In the genomic region with DNA sequence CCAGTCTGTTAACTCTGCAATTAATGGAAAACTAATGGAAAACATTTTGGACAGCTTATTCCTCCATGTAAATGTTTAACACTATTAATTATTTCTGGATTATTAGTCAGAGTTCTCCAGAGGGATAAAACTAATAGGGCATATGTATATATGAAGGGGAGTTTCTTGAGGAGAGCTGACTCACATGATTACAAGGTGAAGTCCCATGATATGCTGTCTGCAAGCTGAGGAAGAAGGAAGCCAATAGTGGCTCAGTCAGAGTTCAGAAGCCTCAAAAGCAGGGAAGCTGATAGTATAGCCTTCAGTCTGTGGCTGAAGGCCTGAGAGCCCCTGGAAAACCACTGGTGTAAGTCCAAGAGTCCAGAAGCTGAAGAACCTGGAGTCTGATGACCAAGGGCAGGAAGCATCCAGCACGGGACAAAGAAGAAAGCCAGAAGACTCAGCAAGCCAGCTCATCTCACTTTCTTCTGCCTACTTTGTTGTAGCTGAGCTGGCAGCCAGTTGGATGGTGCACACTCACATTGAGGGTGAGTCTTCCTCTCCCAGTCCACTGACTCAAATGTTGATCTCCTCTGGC, we compare ENCODE assay signal across 20 cellular contexts.
"Had no signal": no experiment of that assay in that cellular context is flagged by ENCODE, and none has a peak within 500 bp of the region (broad histone marks: within the 10 kb centered on the region; RNA-seq: fewer than 3 reads in every experiment).

No MANE protein-coding gene starts in this region.

- H3K27ac ChIP-seq: foreskin keratinocyte, left ventricle myocardium inferior, neutrophil, tibial artery, vagina, WERI-Rb-1 had no signal

- H3K4me1 ChIP-seq: foreskin keratinocyte, left ventricle myocardium inferior, tibial artery, vagina had no signal

- H3K9me3 Mint-ChIP-seq: activated naive CD8-positive, alpha-beta T cell treated with anti-CD3 and anti-CD28 coated beads, Interleukin-2, amount 50 U/mL, for 24 hours; stimulated activated memory B cell treated with anti-CD40 and anti-IgM and Interleukin-4, amounts not matched to agents 10 μg/mL and 1 μg/mL and 100 μg/mL, for 72 hours had no signal

- ATAC-seq: activated naive CD8-positive, alpha-beta T cell treated with anti-CD3 and anti-CD28 coated beads, Interleukin-2, amount 50 U/mL, for 24 hours; activated T-cell treated with anti-CD3 and anti-CD28 coated beads, Interleukin-2, amount 50 U/mL, for 72 hours; foreskin keratinocyte; mucosa of descending colon; naive thymus-derived CD4-positive, alpha-beta T cell; stimulated activated memory B cell treated with anti-CD40 and anti-IgM and Interleukin-4, amounts not matched to agents 10 μg/mL and 1 μg/mL and 100 μg/mL, for 72 hours; T-cell had no signal

- H3K27me3 Mint-ChIP-seq: stimulated activated memory B cell treated with anti-CD40 and anti-IgM and Interleukin-4, amounts not matched to agents 10 μg/mL and 1 μg/mL and 100 μg/mL, for 72 hours had no signal

- H3K4me1 Mint-ChIP-seq: activated naive CD8-positive, alpha-beta T cell treated with anti-CD3 and anti-CD28 coated beads, Interleukin-2, amount 50 U/mL, for 24 hours; stimulated activated memory B cell treated with anti-CD40 and anti-IgM and Interleukin-4, amounts not matched to agents 10 μg/mL and 1 μg/mL and 100 μg/mL, for 72 hours; T-cell had no signal

- H3K27ac Mint-ChIP-seq: activated naive CD8-positive, alpha-beta T cell treated with anti-CD3 and anti-CD28 coated beads, Interleukin-2, amount 50 U/mL, for 24 hours; activated T-cell treated with anti-CD3 and anti-CD28 coated beads, Interleukin-2, amount 50 U/mL, for 72 hours; naive thymus-derived CD4-positive, alpha-beta T cell; stimulated activated memory B cell treated with anti-CD40 and anti-IgM and Interleukin-4, amounts not matched to agents 10 μg/mL and 1 μg/mL and 100 μg/mL, for 72 hours; T-cell had no signal

- H3K4me3 Mint-ChIP-seq: activated naive CD8-positive, alpha-beta T cell treated with anti-CD3 and anti-CD28 coated beads, Interleukin-2, amount 50 U/mL, for 24 hours; activated T-cell treated with anti-CD3 and anti-CD28 coated beads, Interleukin-2, amount 50 U/mL, for 72 hours; naive thymus-derived CD4-positive, alpha-beta T cell; stimulated activated memory B cell treated with anti-CD40 and anti-IgM and Interleukin-4, amounts not matched to agents 10 μg/mL and 1 μg/mL and 100 μg/mL, for 72 hours; T-cell had no signal

- H3K9me3 ChIP-seq: left ventricle myocardium inferior, mucosa of descending colon, neutrophil, tibial artery, vagina had no signal

- H3K27me3 ChIP-seq: foreskin keratinocyte, neutrophil, tibial artery, vagina had no signal

- H3K36me3 ChIP-seq: left ventricle myocardium inferior, neutrophil, tibial artery, vagina, WERI-Rb-1 had no signal

- H3K36me3 Mint-ChIP-seq: naive thymus-derived CD4-positive, alpha-beta T cell; stimulated activated memory B cell treated with anti-CD40 and anti-IgM and Interleukin-4, amounts not matched to agents 10 μg/mL and 1 μg/mL and 100 μg/mL, for 72 hours; T-cell had no signal

- DNase-seq: activated CD4-positive, alpha-beta T cell treated with anti-CD3 and anti-CD28 coated beads for 4 hours; activated CD8-positive, alpha-beta memory T cell treated with anti-CD3 and anti-CD28 coated beads, Interleukin-2, amount 50 U/mL, for 48 hours; activated naive CD8-positive, alpha-beta T cell treated with anti-CD3 and anti-CD28 coated beads, Interleukin-2, amount 50 U/mL, for 24 hours; activated T-cell treated with anti-CD3 and anti-CD28 coated beads, Interleukin-2, amount 50 U/mL, for 72 hours; aorta; cortex of kidney; effector CD8-positive, alpha-beta T cell; foreskin keratinocyte; left ventricle myocardium inferior; mucosa of descending colon; naive thymus-derived CD4-positive, alpha-beta T cell; retina; stimulated activated CD4-positive, alpha-beta T cell treated with anti-CD3 and anti-CD28 coated beads, Interleukin-2, amount 100 ng/mL, for 48 hours; T-cell; T-helper 9 cell; tibial artery; WERI-Rb-1 had no signal

- H3K4me3 ChIP-seq: left ventricle myocardium inferior, mucosa of descending colon, tibial artery, vagina had no signal
